8 cellular contexts compared by ENCODE assay signal in the genomic region with DNA sequence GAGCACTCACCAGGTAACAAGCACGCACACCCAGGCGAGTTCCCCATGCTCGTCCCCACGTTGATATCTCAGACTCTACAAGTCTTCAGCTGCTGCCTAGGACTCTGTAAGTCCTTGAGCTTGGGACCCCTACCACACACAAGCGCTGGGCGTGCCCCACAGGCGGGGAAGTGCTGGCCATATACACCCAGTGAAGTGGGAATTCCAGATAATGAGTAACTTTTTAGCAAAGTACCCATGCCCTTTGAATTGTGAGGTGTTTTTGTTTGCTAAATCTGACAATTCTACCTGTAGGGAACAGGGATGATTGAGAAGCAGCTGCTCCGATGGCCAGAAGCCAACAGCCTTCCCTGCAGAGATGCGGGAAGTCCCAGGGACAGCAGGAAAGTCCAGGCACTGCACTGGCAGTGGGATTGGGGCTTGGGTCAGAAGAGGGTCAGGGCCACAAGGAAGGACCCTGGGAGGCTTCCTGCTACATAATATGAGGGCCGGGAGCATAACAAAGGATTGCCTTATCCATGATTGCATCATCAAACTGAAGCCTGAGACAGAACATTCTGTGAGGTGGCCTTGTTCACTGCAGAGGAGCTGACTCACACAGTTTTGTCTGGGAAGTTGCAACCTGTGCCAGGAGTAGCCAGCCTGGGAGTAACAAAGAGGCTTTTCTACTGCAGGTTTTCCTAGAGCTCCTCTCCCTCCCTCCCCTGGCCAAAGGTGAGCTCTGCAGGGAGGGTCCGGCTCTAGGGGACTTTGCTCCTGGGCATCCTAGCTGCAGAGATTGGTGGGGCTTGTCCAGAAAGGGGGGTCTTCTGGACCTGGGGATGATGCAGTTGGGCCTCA. TPM values are rescaled to one million over a fixed set of nuclear protein-coding genes. Genes with fewer than 3 reads are reported as not detected.
DNase-seq lines count a peak whose midpoint lies in the region; TF ChIP-seq lines count a peak whose summit lies in the region.

No MANE protein-coding gene starts in this region.

- H3K9me3 ChIP-seq in HUES6 (ENCODE audit: control insufficient read depth, insufficient read depth, low read depth, low read length), result no peaks in the 10 kb centered on the region
- no peaks in the 10 kb centered on the region for H3K9me3 ChIP-seq in MM.1S (replicated peaks; ENCODE audit: insufficient read depth, low read length)

- POLR2A ChIA-PET in activated CD4-positive, alpha-beta memory T cell treated with anti-CD3 and anti-CD28 coated beads, Interleukin-2, amount 10 ng/mL, durations not matched to agents 7 days and 5 days (lab: Charles Lee), result no interaction called here

- no peaks in the 10 kb centered on the region for H3K36me3 ChIP-seq in HUES6 (ENCODE audit: control insufficient read depth, insufficient read depth, low read length)
- H3K36me3 ChIP-seq in MM.1S (replicated peaks; ENCODE audit: insufficient read depth, low read length), result no peaks in the 10 kb centered on the region

- H3K9ac ChIP-seq in HUES6 (ENCODE audit: low read length), result peak overlapping the region; percentile 24
- no peak overlapping the region for H3K9ac ChIP-seq in MM.1S (ENCODE audit: low read length)

- H3K27me3 Mint-ChIP-seq in activated CD4-positive, alpha-beta memory T cell treated with anti-CD3 and anti-CD28 coated beads, Interleukin-2, amount 10 ng/mL, durations not matched to agents 7 days and 5 days, result no peaks in the 10 kb centered on the region

- no peaks in the 10 kb centered on the region for H3K36me3 Mint-ChIP-seq in activated CD4-positive, alpha-beta memory T cell treated with anti-CD3 and anti-CD28 coated beads, Interleukin-2, amount 10 ng/mL, durations not matched to agents 7 days and 5 days (ENCODE audit: low read depth)

- H3K4me2 ChIP-seq in MM.1S (ENCODE audit: low read depth, low read length), result no peak overlapping the region

- DNase-seq in brain pericyte (ENCODE audit: low read depth, low spot score), result peak; percentile 87
- DNase-seq in kidney glomerular epithelial cell (lab: John Stamatoyannopoulos, UW), result peak; percentile 96
- DNase-seq in activated CD4-positive, alpha-beta memory T cell treated with anti-CD3 and anti-CD28 coated beads, Interleukin-2, amount 10 ng/mL, durations not matched to agents 7 days and 5 days, result no peak
- no peak for DNase-seq in MM.1S
- DNase-seq in NCI-H2029 (lab: John Stamatoyannopoulos, UW), result no peak
- no peak for DNase-seq in activated CD8-positive, alpha-beta memory T cell treated with anti-CD3 and anti-CD28 coated beads, Interleukin-2, amount 50 U/mL, for 48 hours

- H3K9me3 Mint-ChIP-seq in activated CD4-positive, alpha-beta memory T cell treated with anti-CD3 and anti-CD28 coated beads, Interleukin-2, amount 10 ng/mL, durations not matched to agents 7 days and 5 days, result no peaks in the 10 kb centered on the region

- no peak overlapping the region for H3K27ac Mint-ChIP-seq in activated CD4-positive, alpha-beta memory T cell treated with anti-CD3 and anti-CD28 coated beads, Interleukin-2, amount 10 ng/mL, durations not matched to agents 7 days and 5 days

- no peak overlapping the region for H3K4me3 Mint-ChIP-seq in activated CD4-positive, alpha-beta memory T cell treated with anti-CD3 and anti-CD28 coated beads, Interleukin-2, amount 10 ng/mL, durations not matched to agents 7 days and 5 days

- no peaks in the 10 kb centered on the region for H3K79me2 ChIP-seq in MM.1S (ENCODE audit: low read length)

- no peaks in the 10 kb centered on the region for H3K4me1 Mint-ChIP-seq in activated CD4-positive, alpha-beta memory T cell treated with anti-CD3 and anti-CD28 coated beads, Interleukin-2, amount 10 ng/mL, durations not matched to agents 7 days and 5 days

- H3F3A ChIP-seq in MM.1S (ENCODE audit: insufficient read depth, low read length), result no peaks in the 10 kb centered on the region

- H3K4me3 ChIP-seq in HUES6 (ENCODE audit: low read depth, low read length) (no peak overlapping the region), MM.1S (ENCODE audit: low read length) (no peak overlapping the region)

- H3K27ac ChIP-seq in HUES6 (ENCODE audit: low read depth, low read length), result no peak overlapping the region
- H3K27ac ChIP-seq in temporal lobe (ENCODE audit: low read depth, low read length), result peak overlapping the region; percentile 84
- no peak overlapping the region for H3K27ac ChIP-seq in MM.1S (ENCODE audit: low read length)

- no peaks in the 10 kb centered on the region for H3K9me2 ChIP-seq in MM.1S (replicated peaks; ENCODE audit: insufficient read depth, low read length)

- H3K27me3 ChIP-seq in HUES6 (ENCODE audit: control insufficient read depth, insufficient read depth, low read length), result no peaks in the 10 kb centered on the region
- H3K27me3 ChIP-seq in MM.1S (replicated peaks; ENCODE audit: insufficient read depth, low read length), result no peaks in the 10 kb centered on the region

- CTCF ChIA-PET in activated CD4-positive, alpha-beta memory T cell treated with anti-CD3 and anti-CD28 coated beads, Interleukin-2, amount 10 ng/mL, durations not matched to agents 7 days and 5 days (lab: Charles Lee), result no interaction called here

- no peak overlapping the region for H2AFZ ChIP-seq in MM.1S (ENCODE audit: low read length)

- H4K20me1 ChIP-seq in MM.1S (ENCODE audit: insufficient read depth, low read length), result no peaks in the 10 kb centered on the region

- H3K4me1 ChIP-seq in HUES6 (ENCODE audit: control insufficient read depth, insufficient read depth, low read length) (peaks cover 21% of the 10 kb centered on the region), MM.1S (ENCODE audit: low read length) (no peaks in the 10 kb centered on the region)

- TF ChIP-seq CTCF in MM.1S (IDR thresholded peaks at IDR 0.05; ENCODE audit: low read length), result no peak

RNA-seq across cellular contexts. Expression of a gene that starts 13.2 kb away (rescaled TPM):
- 0.74 TPM for total RNA-seq in temporal lobe
- total RNA-seq in activated CD4-positive, alpha-beta memory T cell treated with anti-CD3 and anti-CD28 coated beads, Interleukin-2, amount 10 ng/mL, durations not matched to agents 7 days and 5 days, result not detected

RNA-seq across cellular contexts. Expression of a gene that starts 17.8 kb away (rescaled TPM):
- total RNA-seq in temporal lobe, result not detected
- total RNA-seq in activated CD4-positive, alpha-beta memory T cell treated with anti-CD3 and anti-CD28 coated beads, Interleukin-2, amount 10 ng/mL, durations not matched to agents 7 days and 5 days, result not detected

RNA-seq across cellular contexts. Expression of a gene that starts 37.8 kb away (rescaled TPM):
- not detected for total RNA-seq in temporal lobe
- total RNA-seq in activated CD4-positive, alpha-beta memory T cell treated with anti-CD3 and anti-CD28 coated beads, Interleukin-2, amount 10 ng/mL, durations not matched to agents 7 days and 5 days, result not detected

Comparison
In these comparisons a context has a peak if more than half of its experiments do, and no peak if none do; other contexts are left out.
1. DNase-seq: peak in brain pericyte (single experiment) and kidney glomerular epithelial cell (single experiment); none in activated CD4-positive, alpha-beta memory T cell treated with anti-CD3 and anti-CD28 coated beads, Interleukin-2, amount 10 ng/mL, durations not matched to agents 7 days and 5 days (single experiment), MM.1S (single experiment), NCI-H2029 (single experiment) and activated CD8-positive, alpha-beta memory T cell treated with anti-CD3 and anti-CD28 coated beads, Interleukin-2, amount 50 U/mL, for 48 hours (single experiment).